11 cellular contexts compared by ENCODE assay signal in the genomic region with DNA sequence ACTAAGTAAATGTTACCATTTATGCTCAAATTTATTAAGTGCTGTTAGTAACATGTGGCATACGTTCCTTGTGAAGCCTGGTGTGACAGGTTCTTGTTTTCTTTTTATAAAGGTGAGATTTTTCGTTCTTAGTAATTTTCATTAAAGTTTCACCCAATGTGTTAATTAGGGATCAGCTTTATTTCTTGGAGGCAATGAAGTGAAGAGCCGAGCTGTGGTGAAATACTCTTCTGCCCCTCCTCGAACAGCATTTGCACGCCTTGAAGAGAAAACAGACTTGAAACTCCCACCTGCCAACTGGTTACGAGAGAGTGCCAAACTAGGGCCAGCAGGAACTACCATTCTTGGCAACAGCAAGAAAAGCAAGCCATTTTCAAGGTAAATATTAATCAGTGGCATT. TPM values are rescaled to one million over a fixed set of nuclear protein-coding genes. Genes with fewer than 3 reads are reported as not detected.
DNase-seq lines count a peak whose midpoint lies in the region; ATAC-seq, FAIRE-seq and TF ChIP-seq lines count a peak whose summit lies in the region.
"Had no signal": no experiment of that assay in that cellular context is flagged by ENCODE, and none has a peak within 500 bp of the region (broad histone marks: within the 10 kb centered on the region; RNA-seq: fewer than 3 reads in every experiment).

No MANE protein-coding gene starts in this region.

- TF ChIP-seq RAD21 in HepG2 (CRISPR knock-in tag; IDR thresholded peaks at IDR 0.05), result no peak
- no peak for TF ChIP-seq RAD21 in GM12878 (IDR thresholded peaks at IDR 0.05; ENCODE audit: insufficient read depth, low read depth, low read length)

- H4K20me1 ChIP-seq in HepG2 (ENCODE audit: insufficient read depth, low read length) (no peaks in the 10 kb centered on the region), GM12878 (ENCODE audit: control insufficient read depth, insufficient read depth) (no peaks in the 10 kb centered on the region)

- H3K79me2 ChIP-seq in HepG2 (ENCODE audit: insufficient read depth, low read length) (peaks cover 19% of the 10 kb centered on the region), GM12878 (ENCODE audit: control insufficient read depth, insufficient read depth, low read length) (peaks cover 32% of the 10 kb centered on the region)

- DNase-seq in HepG2 (ENCODE audit: low spot score), result no peak
- DNase-seq in right lobe of liver, result no peak
- peak; percentile 74 for DNase-seq in GM12878 (ENCODE audit: low read depth, low spot score)
- DNase-seq in putamen (ENCODE audit: low spot score), result no peak
- DNase-seq in glomerular visceral epithelial cell (ENCODE audit: extremely low spot score), result no peak

- H3K4me1 ChIP-seq in HepG2 (ENCODE audit: insufficient read depth, low read length), result peaks cover 25% of the 10 kb centered on the region
- peaks cover 0 to 11% (median 4%) of the 10 kb centered on the region in 4 donors for H3K4me1 ChIP-seq in right lobe of liver
- peaks cover 3% of the 10 kb centered on the region; the same call in 1 of the 2 replicates for H3K4me1 ChIP-seq in GM12878 (ENCODE audit: control insufficient read depth, insufficient read depth, low read length)

- H3K27ac ChIP-seq in HepG2 (ENCODE audit: extremely low read length, insufficient read depth, low read length) (no peak overlapping the region), right lobe of liver (no peak overlapping the region), GM12878 (ENCODE audit: control insufficient read depth, insufficient read depth) (peak overlapping the region; percentile 38)
- H3K27ac ChIP-seq: vagina had no signal

- H3K36me3 ChIP-seq in HepG2 (replicated peaks in 1 of 2; ENCODE audit: control insufficient read depth in 1 of 2, insufficient read depth in 2 of 2, low read length in 2 of 2), result peaks cover 2 to 44% of the 10 kb centered on the region in 2 experiments
- peaks cover 0 to 45% (median 13%) of the 10 kb centered on the region in 4 donors for H3K36me3 ChIP-seq in right lobe of liver
- H3K36me3 ChIP-seq in GM12878 (ENCODE audit: control insufficient read depth in 2 of 2, insufficient read depth in 2 of 2, low read length in 1 of 2), result peaks cover 0 to 8% of the 10 kb centered on the region in 2 experiments; a peak in 2 of 4 replicates

- intact Hi-C loops in HepG2 (cut with micrococcal nuclease; ENCODE audit: unreplicated experiment) (no loop called here), right lobe of liver (cut with DNase I) (no loop called here), GM12878 (cut with micrococcal nuclease; ENCODE audit: unreplicated experiment) (no loop called here)

- BruUV-seq in HepG2 (replicated peaks; lab: Mats Ljungman, UMichigan), result no TSS peak
- BruUV-seq in GM12878 (replicated peaks; lab: Mats Ljungman, UMichigan), result no TSS peak

- SMC1A ChIA-PET in GM12878 (lab: Charles Lee; ENCODE audit: uncharacterized antibody, unreplicated experiment), result interaction anchor here (1.2 to 1.8 kb wide), 4 partner anchors 10 to 161 kb away, joined by 3 to 7 read pairs (median 4); no protein-coding TSS in a partner anchor

- H3K4me2 ChIP-seq in HepG2 (ENCODE audit: low read depth, low read length), result peak overlapping the region; percentile 53
- peak overlapping the region; percentile 95 for H3K4me2 ChIP-seq in GM12878 (ENCODE audit: control insufficient read depth, insufficient read depth)

- ATAC-seq in HepG2 (no peak), right lobe of liver (no peak), HG03066 (IDR thresholded peaks at IDR 0.05; ENCODE audit: low read depth, unreplicated experiment) (peak; percentile 38), GM12878 (peak; percentile 69), HG02973 (IDR thresholded peaks at IDR 0.05; ENCODE audit: unreplicated experiment) (no peak), HG03520 (IDR thresholded peaks at IDR 0.05; ENCODE audit: unreplicated experiment) (no peak)

- FAIRE-seq in HepG2 (lab: Jason Lieb, UNC), result no peak
- FAIRE-seq in GM12878 (lab: Jason Lieb, UNC), result peak; percentile 61

- POLR2A ChIA-PET in HepG2 (lab: Yijun Ruan, JAX), result no interaction called here
- POLR2A ChIA-PET in GM12878 (lab: Charles Lee), result interaction anchor here (0.6 to 1.1 kb wide), 2 partner anchors 10 to 1876 kb away, joined by 3 read pairs; no protein-coding TSS in a partner anchor

- H3K4me3 ChIP-seq in HepG2 (replicated peaks in 1 of 3; ENCODE audit: insufficient read depth in 1 of 3, low read depth in 2 of 3, low read length in 3 of 3), result peak overlapping the region; percentile 76 to 92 (median 87); a peak in 4 of 6 replicates
- no peak overlapping the region for H3K4me3 ChIP-seq in right lobe of liver
- H3K4me3 ChIP-seq in GM12878, result peak overlapping the region; percentile 85

- H2AFZ ChIP-seq in HepG2 (ENCODE audit: low read length) (no peak overlapping the region), GM12878 (ENCODE audit: control insufficient read depth, low read depth, low read length) (no peak overlapping the region)

- CTCF ChIA-PET in HepG2 (lab: Yijun Ruan, JAX; ENCODE audit: low intra/inter-chr PET ratio, low total read pairs), result no interaction called here
- CTCF ChIA-PET in GM12878 (lab: Yijun Ruan, JAX), result no interaction called here

- 95% methylated on average over 6 of the region's 6 CpGs for WGBS in HepG2 (ENCODE audit: low lambda C conversion rate)
- WGBS in right lobe of liver (ENCODE audit: insufficient coverage, low coverage, low lambda C conversion rate, missing lambda C conversion rate), result 80% methylated on average over 6 of the region's 6 CpGs
- under 1% methylated on average over 6 of the region's 6 CpGs for WGBS in GM12878 (ENCODE audit: insufficient coverage, insufficient replicate concordance, low lambda C conversion rate, missing lambda C conversion rate)

- in situ Hi-C loops in HepG2 (cut with HindIII; ENCODE audit: extremely low pct_ligation_motif_present, low pct_unique_long_range_greater_than_20kb), result no loop called here
- in situ Hi-C loops in GM12878 (cut with MboI), result no loop called here

- TF ChIP-seq CTCF in HepG2 (CRISPR knock-in tag; IDR thresholded peaks at IDR 0.05), result no peak
- no peak for TF ChIP-seq CTCF in right lobe of liver (IDR thresholded peaks at IDR 0.05)
- no peak for TF ChIP-seq CTCF in GM12878 (IDR thresholded peaks at IDR 0.05 in 2 of 3, conservative IDR thresholded peaks at IDR 0.05 in 1 of 3; ENCODE audit: control insufficient read depth in 2 of 3, extremely low read depth in 1 of 3, insufficient read depth in 1 of 3, low read depth in 3 of 3, low read length in 3 of 3)

- no peak for TF ChIP-seq EP300 in HepG2 (IDR thresholded peaks at IDR 0.05; ENCODE audit: low read depth in 2 of 2, low read length in 2 of 2)
- no peak for TF ChIP-seq EP300 in HepG2 (CRISPR knock-in tag; IDR thresholded peaks at IDR 0.05; ENCODE audit: borderline replicate concordance)
- TF ChIP-seq EP300 in GM12878 (IDR thresholded peaks at IDR 0.05; ENCODE audit: borderline replicate concordance in 1 of 2, control insufficient read depth in 1 of 2, low read depth in 2 of 2, low read length in 2 of 2), result peak; percentile 81

- H3K9me3 ChIP-seq in HepG2 (ENCODE audit: low read length) (no peaks in the 10 kb centered on the region), right lobe of liver (no peaks in the 10 kb centered on the region), GM12878 (replicated peaks; ENCODE audit: control insufficient read depth, insufficient read depth, low read length) (no peaks in the 10 kb centered on the region)
- H3K9me3 ChIP-seq: vagina had no signal

- TF ChIP-seq POLR2A in HepG2 (IDR thresholded peaks at IDR 0.05; ENCODE audit: insufficient read depth in 1 of 2, low read depth in 2 of 2, low read length in 2 of 2) (no peak), right lobe of liver (IDR thresholded peaks at IDR 0.05) (no peak), GM12878 (IDR thresholded peaks at IDR 0.05; ENCODE audit: low read depth, low read length) (no peak)

- RAD21 ChIA-PET in GM12878 (lab: Charles Lee; ENCODE audit: unreplicated experiment), result no interaction called here

- peak overlapping the region; percentile 90 for H3K9ac ChIP-seq in HepG2 (ENCODE audit: insufficient read depth, low read depth, low read length)
- H3K9ac ChIP-seq in GM12878 (ENCODE audit: control insufficient read depth, insufficient read depth, low read length), result peak overlapping the region; percentile 96

- H3K27me3 ChIP-seq in HepG2 (ENCODE audit: control insufficient read depth in 1 of 2, insufficient read depth in 2 of 2, low read length in 2 of 2), result no peaks in the 10 kb centered on the region; a peak in 1 of 5 replicates
- no peaks in the 10 kb centered on the region for H3K27me3 ChIP-seq in right lobe of liver
- H3K27me3 ChIP-seq in GM12878 (replicated peaks in 1 of 2; ENCODE audit: control insufficient read depth in 2 of 2, insufficient read depth in 2 of 2, low read length in 1 of 2), result no peaks in the 10 kb centered on the region
- H3K27me3 ChIP-seq: vagina had no signal

RNA-seq across cellular contexts. Expression of a gene that starts 1.5 kb away (rescaled TPM):
- total RNA-seq in HepG2 (2016; rRNA removed; fragmentation: Illumina TruSeq; extraction: Trizol), result 24.9 and 26.7 TPM in 2 replicates
- 7.3 and 9.3 TPM in 2 replicates for total RNA-seq in HepG2 (2016; cell fraction: cytosol; rRNA removed; fragmentation: Illumina TruSeq; extraction: Trizol; ENCODE audit: low read depth)
- total RNA-seq in HepG2 (2016; cell fraction: insoluble cytoplasmic fraction; rRNA removed; fragmentation: Illumina TruSeq; extraction: Trizol), result 24.7 and 27.9 TPM in 2 replicates
- total RNA-seq in HepG2 (2016; cell fraction: membrane; rRNA removed; fragmentation: Illumina TruSeq; extraction: Trizol), result 10.1 and 10.9 TPM in 2 replicates
- 45.2 and 49.4 TPM in 2 replicates for total RNA-seq in HepG2 (2016; cell fraction: nucleus; rRNA removed; fragmentation: Illumina TruSeq; extraction: Trizol)
- polyA plus RNA-seq in HepG2 (2011; rRNA removed), result 16.5 and 16.9 TPM in 2 replicates
- polyA plus RNA-seq in HepG2 (2011; cell fraction: cytosol; rRNA removed), result 4.9 and 7.5 TPM in 2 replicates
- 31.5 and 33.4 TPM in 2 replicates for polyA plus RNA-seq in HepG2 (2011; cell fraction: nucleus; rRNA removed)
- 12.6 and 13.9 TPM in 2 replicates for polyA plus RNA-seq in HepG2 (2012)
- 1.2 and 1.3 TPM in 2 replicates for polyA plus RNA-seq in HepG2 (2016; cell fraction: cytosol; fragmentation: Illumina TruSeq; extraction: Trizol; ENCODE audit: low read depth)
- 16.2 and 17.4 TPM in 2 replicates for polyA plus RNA-seq in HepG2 (2016; cell fraction: insoluble cytoplasmic fraction; fragmentation: Illumina TruSeq; extraction: Trizol; ENCODE audit: low read depth)
- polyA plus RNA-seq in HepG2 (2016; cell fraction: membrane; fragmentation: Illumina TruSeq; extraction: Trizol; ENCODE audit: low read depth), result 3.0 and 3.9 TPM in 2 replicates
- 56.0 and 58.3 TPM in 2 replicates for polyA plus RNA-seq in HepG2 (2016; cell fraction: nucleus; fragmentation: Illumina TruSeq; extraction: Trizol; ENCODE audit: insufficient read depth, low read depth)
- polyA minus RNA-seq in HepG2 (2011; rRNA and poly(A)+ RNA removed; ENCODE audit: low replicate concordance), result 11.8 and 50.9 TPM in 2 replicates
- polyA minus RNA-seq in HepG2 (2011; cell fraction: cytosol; rRNA and poly(A)+ RNA removed), result 8.4 and 10.8 TPM in 2 replicates
- 71.3 and 75.0 TPM in 2 replicates for polyA minus RNA-seq in HepG2 (2011; cell fraction: nucleus; rRNA and poly(A)+ RNA removed)
- total RNA-seq in right lobe of liver, result 1 to 10 TPM; 6.5 to 8.5 (median 8.1) TPM
- total RNA-seq in GM12878 (2013; cell fraction: nucleolus; rRNA removed), result 146 and 151 TPM in 2 replicates
- total RNA-seq in GM12878 (2014; rRNA removed), result 46.0 and 50.3 TPM in 2 replicates
- total RNA-seq in GM12878 (2014; rRNA removed; fragmentation: Illumina TruSeq; extraction: Trizol), result 41.6 and 43.9 TPM in 2 replicates
- 32.3 and 38.7 TPM in 2 replicates for total RNA-seq in GM12878 (2021)
- polyA plus RNA-seq in GM12878 (2011; ENCODE audit: low read depth), result 23.0 TPM
- polyA plus RNA-seq in GM12878 (2011; rRNA removed), result 99.7 and 142 TPM in 2 replicates
- 41.1 and 44.9 TPM in 2 replicates for polyA plus RNA-seq in GM12878 (2011; cell fraction: cytosol; rRNA removed)
- polyA plus RNA-seq in GM12878 (2011; cell fraction: nucleus; rRNA removed), result 178 and 197 TPM in 2 replicates
- 24.1 and 30.6 TPM in 2 replicates for polyA plus RNA-seq in GM12878 (2012)
- 41.8 and 45.9 TPM in 2 replicates for polyA plus RNA-seq in GM12878 (2014; fragmentation: Illumina TruSeq; extraction: Trizol)
- polyA plus RNA-seq in GM12878 (2014; fragmentation: Nextera tagmentation; extraction: Ambion mirVana), result 10 to 100 TPM; 16.8 to 21.2 TPM
- 45.0 and 49.3 TPM in 2 replicates for polyA plus RNA-seq in GM12878 (2014; rRNA removed)
- polyA plus RNA-seq in GM12878 (2016; fragmentation: Nextera tagmentation; extraction: Ambion mirVana), result 10 to 100 TPM; 37.3 to 46.7 TPM
- 67.1 and 80.8 TPM in 2 replicates for polyA minus RNA-seq in GM12878 (2011; rRNA and poly(A)+ RNA removed)
- polyA minus RNA-seq in GM12878 (2011; cell fraction: cytosol; rRNA and poly(A)+ RNA removed), result 31.1 and 32.7 TPM in 2 replicates
- 79.9 and 135 TPM in 2 replicates for polyA minus RNA-seq in GM12878 (2011; cell fraction: nucleus; rRNA and poly(A)+ RNA removed)

RNA-seq across cellular contexts. Expression of a gene that starts 38.1 kb away (rescaled TPM):
- total RNA-seq in HepG2 (2016; rRNA removed; fragmentation: Illumina TruSeq; extraction: Trizol) (not detected in 2 replicates), right lobe of liver (not detected), GM12878 (2014; rRNA removed) (not detected in 2 replicates), GM12878 (2014; rRNA removed; fragmentation: Illumina TruSeq; extraction: Trizol) (not detected in 2 replicates), GM12878 (2021) (not detected in 2 replicates)
- not detected in 2 replicates for total RNA-seq in HepG2 (2016; cell fraction: cytosol; rRNA removed; fragmentation: Illumina TruSeq; extraction: Trizol; ENCODE audit: low read depth)
- total RNA-seq in HepG2 (2016; cell fraction: insoluble cytoplasmic fraction; rRNA removed; fragmentation: Illumina TruSeq; extraction: Trizol), result not detected in 2 replicates
- total RNA-seq in HepG2 (2016; cell fraction: membrane; rRNA removed; fragmentation: Illumina TruSeq; extraction: Trizol), result not detected in 2 replicates
- total RNA-seq in HepG2 (2016; cell fraction: nucleus; rRNA removed; fragmentation: Illumina TruSeq; extraction: Trizol), result not detected in 2 replicates
- polyA plus RNA-seq in HepG2 (2011; rRNA removed) (not detected in 2 replicates), GM12878 (2011; rRNA removed) (not detected in 2 replicates), GM12878 (2014; fragmentation: Illumina TruSeq; extraction: Trizol) (not detected in 2 replicates), GM12878 (2014; fragmentation: Nextera tagmentation; extraction: Ambion mirVana) (not detected), GM12878 (2014; rRNA removed) (not detected in 2 replicates), GM12878 (2016; fragmentation: Nextera tagmentation; extraction: Ambion mirVana) (not detected)
- not detected in 2 replicates for polyA plus RNA-seq in HepG2 (2011; cell fraction: cytosol; rRNA removed)
- not detected in 2 replicates for polyA plus RNA-seq in HepG2 (2011; cell fraction: nucleus; rRNA removed)
- not detected in 2 replicates for polyA plus RNA-seq in HepG2 (2012)
- polyA plus RNA-seq in HepG2 (2016; cell fraction: cytosol; fragmentation: Illumina TruSeq; extraction: Trizol; ENCODE audit: low read depth), result not detected in 2 replicates
- polyA plus RNA-seq in HepG2 (2016; cell fraction: insoluble cytoplasmic fraction; fragmentation: Illumina TruSeq; extraction: Trizol; ENCODE audit: low read depth), result not detected in 2 replicates
- not detected in 2 replicates for polyA plus RNA-seq in HepG2 (2016; cell fraction: membrane; fragmentation: Illumina TruSeq; extraction: Trizol; ENCODE audit: low read depth)
- polyA plus RNA-seq in HepG2 (2016; cell fraction: nucleus; fragmentation: Illumina TruSeq; extraction: Trizol; ENCODE audit: insufficient read depth, low read depth), result not detected in 2 replicates
- polyA minus RNA-seq in HepG2 (2011; rRNA and poly(A)+ RNA removed; ENCODE audit: low replicate concordance), result 1.5 TPM in 1 of 2 replicates, not detected in the other
- polyA minus RNA-seq in HepG2 (2011; cell fraction: cytosol; rRNA and poly(A)+ RNA removed), result not detected in 2 replicates
- not detected in 2 replicates for polyA minus RNA-seq in HepG2 (2011; cell fraction: nucleus; rRNA and poly(A)+ RNA removed)
- not detected in 2 replicates for total RNA-seq in GM12878 (2013; cell fraction: nucleolus; rRNA removed)
- polyA plus RNA-seq in GM12878 (2011; ENCODE audit: low read depth), result not detected
- not detected in 2 replicates for polyA plus RNA-seq in GM12878 (2011; cell fraction: cytosol; rRNA removed)
- not detected in 2 replicates for polyA plus RNA-seq in GM12878 (2011; cell fraction: nucleus; rRNA removed)
- polyA plus RNA-seq in GM12878 (2012), result not detected in 2 replicates
- polyA minus RNA-seq in GM12878 (2011; rRNA and poly(A)+ RNA removed), result not detected in 2 replicates
- not detected in 2 replicates for polyA minus RNA-seq in GM12878 (2011; cell fraction: cytosol; rRNA and poly(A)+ RNA removed)
- polyA minus RNA-seq in GM12878 (2011; cell fraction: nucleus; rRNA and poly(A)+ RNA removed), result not detected in 2 replicates
- total RNA-seq: cardiac septum, omental fat pad, vagina had no signal

RNA-seq across cellular contexts. Expression of a gene that starts 54.6 kb away (rescaled TPM):
- total RNA-seq in HepG2 (2016; rRNA removed; fragmentation: Illumina TruSeq; extraction: Trizol) (not detected in 2 replicates), right lobe of liver (under 1 TPM in 5 of 6 experiments, not detected in 1; 0.10 to 0.25 (median 0.14) TPM), GM12878 (2014; rRNA removed) (not detected in 2 replicates), GM12878 (2014; rRNA removed; fragmentation: Illumina TruSeq; extraction: Trizol) (not detected in 2 replicates), GM12878 (2021) (not detected in 2 replicates)
- total RNA-seq in HepG2 (2016; cell fraction: cytosol; rRNA removed; fragmentation: Illumina TruSeq; extraction: Trizol; ENCODE audit: low read depth), result not detected in 2 replicates
- not detected in 2 replicates for total RNA-seq in HepG2 (2016; cell fraction: insoluble cytoplasmic fraction; rRNA removed; fragmentation: Illumina TruSeq; extraction: Trizol)
- total RNA-seq in HepG2 (2016; cell fraction: membrane; rRNA removed; fragmentation: Illumina TruSeq; extraction: Trizol), result not detected in 2 replicates
- total RNA-seq in HepG2 (2016; cell fraction: nucleus; rRNA removed; fragmentation: Illumina TruSeq; extraction: Trizol), result not detected in 2 replicates
- polyA plus RNA-seq in HepG2 (2011; rRNA removed) (not detected in 2 replicates), GM12878 (2011; rRNA removed) (not detected in 2 replicates), GM12878 (2014; fragmentation: Illumina TruSeq; extraction: Trizol) (not detected in 2 replicates), GM12878 (2014; fragmentation: Nextera tagmentation; extraction: Ambion mirVana) (not detected), GM12878 (2014; rRNA removed) (not detected in 2 replicates), GM12878 (2016; fragmentation: Nextera tagmentation; extraction: Ambion mirVana) (under 1 TPM; 0.08 to 0.24 TPM)
- polyA plus RNA-seq in HepG2 (2011; cell fraction: cytosol; rRNA removed), result not detected in 2 replicates
- 0.10 TPM in 1 of 2 replicates, not detected in the other for polyA plus RNA-seq in HepG2 (2011; cell fraction: nucleus; rRNA removed)
- polyA plus RNA-seq in HepG2 (2012), result not detected in 2 replicates
- polyA plus RNA-seq in HepG2 (2016; cell fraction: cytosol; fragmentation: Illumina TruSeq; extraction: Trizol; ENCODE audit: low read depth), result not detected in 2 replicates
- not detected in 2 replicates for polyA plus RNA-seq in HepG2 (2016; cell fraction: insoluble cytoplasmic fraction; fragmentation: Illumina TruSeq; extraction: Trizol; ENCODE audit: low read depth)
- not detected in 2 replicates for polyA plus RNA-seq in HepG2 (2016; cell fraction: membrane; fragmentation: Illumina TruSeq; extraction: Trizol; ENCODE audit: low read depth)
- polyA plus RNA-seq in HepG2 (2016; cell fraction: nucleus; fragmentation: Illumina TruSeq; extraction: Trizol; ENCODE audit: insufficient read depth, low read depth), result not detected in 2 replicates
- polyA minus RNA-seq in HepG2 (2011; rRNA and poly(A)+ RNA removed; ENCODE audit: low replicate concordance), result not detected in 2 replicates
- not detected in 2 replicates for polyA minus RNA-seq in HepG2 (2011; cell fraction: cytosol; rRNA and poly(A)+ RNA removed)
- not detected in 2 replicates for polyA minus RNA-seq in HepG2 (2011; cell fraction: nucleus; rRNA and poly(A)+ RNA removed)
- not detected in 2 replicates for total RNA-seq in GM12878 (2013; cell fraction: nucleolus; rRNA removed)
- polyA plus RNA-seq in GM12878 (2011; ENCODE audit: low read depth), result not detected
- not detected in 2 replicates for polyA plus RNA-seq in GM12878 (2011; cell fraction: cytosol; rRNA removed)
- polyA plus RNA-seq in GM12878 (2011; cell fraction: nucleus; rRNA removed), result not detected in 2 replicates
- polyA plus RNA-seq in GM12878 (2012), result not detected in 2 replicates
- not detected in 2 replicates for polyA minus RNA-seq in GM12878 (2011; rRNA and poly(A)+ RNA removed)
- not detected in 2 replicates for polyA minus RNA-seq in GM12878 (2011; cell fraction: cytosol; rRNA and poly(A)+ RNA removed)
- not detected in 2 replicates for polyA minus RNA-seq in GM12878 (2011; cell fraction: nucleus; rRNA and poly(A)+ RNA removed)
- total RNA-seq: cardiac septum, omental fat pad, vagina had no signal

Comparison
In these comparisons a context has a peak if more than half of its experiments do, and no peak if none do; other contexts are left out.
1. H3K4me3 ChIP-seq: peak in HepG2 (3 of 3) and GM12878 (single experiment); none in right lobe of liver (0 of 3).
2. ATAC-seq: peak in HG03066 (single experiment) and GM12878 (single experiment); none in HepG2 (single experiment), right lobe of liver (0 of 4), HG02973 (single experiment) and HG03520 (single experiment).